8 cellular contexts compared by ENCODE assay signal in genomic region chr1:6033986-6034749, GRCh38. TPM values are rescaled to one million over a fixed set of nuclear protein-coding genes. Genes with fewer than 3 reads are reported as not detected.
A peak's percentile ranks its signal among the peaks of the same experiment; 100 is the strongest.
DNase-seq lines count a peak whose midpoint lies in the region; ATAC-seq and TF ChIP-seq lines count a peak whose summit lies in the region.

No MANE protein-coding gene starts in this region.

- H3K27ac ChIP-seq in left ventricle myocardium inferior (replicated peaks), result no peak overlapping the region

- no peak for ATAC-seq in HG02970 (IDR thresholded peaks at IDR 0.05; ENCODE audit: low FRiP score, unreplicated experiment)

- no peaks in the 10 kb centered on the region for H3K9me3 Mint-ChIP-seq in activated naive CD8-positive, alpha-beta T cell treated with anti-CD3 and anti-CD28 coated beads for 36 hours

- peak; percentile 43 for DNase-seq in GM12865 (ENCODE audit: low read depth)
- DNase-seq in NCI-H526 treated with DMSO at 0.1 percent for 48 hours (lab: John Stamatoyannopoulos, UW), result peak; percentile 49
- peak; percentile 43 for DNase-seq in activated naive CD8-positive, alpha-beta T cell treated with anti-CD3 and anti-CD28 coated beads for 36 hours
- peak; percentile 38 for DNase-seq in left ventricle myocardium inferior
- DNase-seq in renal cortical epithelial cell (ENCODE audit: low read depth), result peak; percentile 16
- no peak for DNase-seq in MG63
- no peak for DNase-seq in GOT3 (lab: John Stamatoyannopoulos, UW)

- H3K27me3 Mint-ChIP-seq in activated naive CD8-positive, alpha-beta T cell treated with anti-CD3 and anti-CD28 coated beads for 36 hours, result no peaks in the 10 kb centered on the region

- intact Hi-C loops in left ventricle myocardium inferior (cut with micrococcal nuclease), result no loop called here

- no peaks in the 10 kb centered on the region for H3K36me3 ChIP-seq in left ventricle myocardium inferior
- no peaks in the 10 kb centered on the region for H3K36me3 ChIP-seq in MG63

- peak; percentile 63 for TF ChIP-seq CTCF in GM12865 (IDR thresholded peaks at IDR 0.05; ENCODE audit: insufficient read depth, low read depth, low read length, missing control alignments)
- peak; percentile 79 for TF ChIP-seq CTCF in left ventricle myocardium inferior (IDR thresholded peaks at IDR 0.05; ENCODE audit: borderline replicate concordance)

- peaks cover 42% of the 10 kb centered on the region for H3K36me3 Mint-ChIP-seq in activated naive CD8-positive, alpha-beta T cell treated with anti-CD3 and anti-CD28 coated beads for 36 hours

- no peak overlapping the region for H3K27ac Mint-ChIP-seq in activated naive CD8-positive, alpha-beta T cell treated with anti-CD3 and anti-CD28 coated beads for 36 hours

- no peak overlapping the region for H3K4me3 ChIP-seq in GM12865 (ENCODE audit: low read depth, low read length)
- no peak overlapping the region for H3K4me3 ChIP-seq in left ventricle myocardium inferior
- H3K4me3 ChIP-seq in MG63, result no peak overlapping the region

- H3K4me1 Mint-ChIP-seq in activated naive CD8-positive, alpha-beta T cell treated with anti-CD3 and anti-CD28 coated beads for 36 hours, result peaks cover 72% of the 10 kb centered on the region

- H3K27me3 ChIP-seq in left ventricle myocardium inferior (ENCODE audit: low read depth) (no peaks in the 10 kb centered on the region), MG63 (no peaks in the 10 kb centered on the region)

- H3K4me1 ChIP-seq in left ventricle myocardium inferior, result peaks cover 8% of the 10 kb centered on the region

- H3K4me3 Mint-ChIP-seq in activated naive CD8-positive, alpha-beta T cell treated with anti-CD3 and anti-CD28 coated beads for 36 hours, result no peak overlapping the region

- H3K9me3 ChIP-seq in left ventricle myocardium inferior (replicated peaks), result no peaks in the 10 kb centered on the region
- H3K9me3 ChIP-seq in MG63, result no peaks in the 10 kb centered on the region

RNA-seq across cellular contexts. Expression of gene KCNAB2, which starts 11.5 kb away (rescaled TPM):
- total RNA-seq in activated naive CD8-positive, alpha-beta T cell treated with anti-CD3 and anti-CD28 coated beads for 36 hours, result 100 to 1,000 TPM; 209 to 218 TPM
- 31.0 TPM for total RNA-seq in left ventricle myocardium inferior
- 0.69 and 2.3 TPM in 2 replicates for total RNA-seq in renal cortical epithelial cell
- total RNA-seq in MG63 (2014; rRNA removed; shearing (Covaris generic); ENCODE audit: low replicate concordance), result 0.47 and 6.2 TPM in 2 replicates

RNA-seq across cellular contexts. Expression of gene NPHP4, which starts 41.9 kb away (rescaled TPM):
- total RNA-seq in activated naive CD8-positive, alpha-beta T cell treated with anti-CD3 and anti-CD28 coated beads for 36 hours, result 10 to 100 TPM; 11.4 to 12.6 TPM
- total RNA-seq in left ventricle myocardium inferior (3.7 TPM), renal cortical epithelial cell (4.0 and 14.3 TPM in 2 replicates)
- total RNA-seq in MG63 (2014; rRNA removed; shearing (Covaris generic); ENCODE audit: low replicate concordance), result 9.6 and 10.7 TPM in 2 replicates

Comparison
In these comparisons a context has a peak if more than half of its experiments do, and no peak if none do; other contexts are left out.
1. DNase-seq: peak in GM12865 (single experiment), NCI-H526 treated with DMSO at 0.1 percent for 48 hours (single experiment), activated naive CD8-positive, alpha-beta T cell treated with anti-CD3 and anti-CD28 coated beads for 36 hours (single experiment), left ventricle myocardium inferior (single experiment) and renal cortical epithelial cell (single experiment); none in MG63 (single experiment) and GOT3 (single experiment).